In genomic region chr9:72203205-72203803, GRCh38 we compare ENCODE assay signal across 1 cellular context.
TF ChIP-seq lines count a peak whose summit lies in the region.

No MANE protein-coding gene starts in this region.

TF ChIP-seq in GM12878, 131 proteins besides CTCF, POLR2A, EP300 and RAD21 (continues in another document):
- TF ChIP-seq BHLHE40 (IDR thresholded peaks at IDR 0.05; ENCODE audit: borderline replicate concordance in 1 of 2, low read depth in 2 of 2, low read length in 1 of 2), result peak; percentile 40 to 42; a peak in 1 of 4 replicates
- TF ChIP-seq SIX5 (IDR thresholded peaks at IDR 0.05; ENCODE audit: low read depth, low read length, severe bottlenecking), result no peak
- TF ChIP-seq, protein P1, sequence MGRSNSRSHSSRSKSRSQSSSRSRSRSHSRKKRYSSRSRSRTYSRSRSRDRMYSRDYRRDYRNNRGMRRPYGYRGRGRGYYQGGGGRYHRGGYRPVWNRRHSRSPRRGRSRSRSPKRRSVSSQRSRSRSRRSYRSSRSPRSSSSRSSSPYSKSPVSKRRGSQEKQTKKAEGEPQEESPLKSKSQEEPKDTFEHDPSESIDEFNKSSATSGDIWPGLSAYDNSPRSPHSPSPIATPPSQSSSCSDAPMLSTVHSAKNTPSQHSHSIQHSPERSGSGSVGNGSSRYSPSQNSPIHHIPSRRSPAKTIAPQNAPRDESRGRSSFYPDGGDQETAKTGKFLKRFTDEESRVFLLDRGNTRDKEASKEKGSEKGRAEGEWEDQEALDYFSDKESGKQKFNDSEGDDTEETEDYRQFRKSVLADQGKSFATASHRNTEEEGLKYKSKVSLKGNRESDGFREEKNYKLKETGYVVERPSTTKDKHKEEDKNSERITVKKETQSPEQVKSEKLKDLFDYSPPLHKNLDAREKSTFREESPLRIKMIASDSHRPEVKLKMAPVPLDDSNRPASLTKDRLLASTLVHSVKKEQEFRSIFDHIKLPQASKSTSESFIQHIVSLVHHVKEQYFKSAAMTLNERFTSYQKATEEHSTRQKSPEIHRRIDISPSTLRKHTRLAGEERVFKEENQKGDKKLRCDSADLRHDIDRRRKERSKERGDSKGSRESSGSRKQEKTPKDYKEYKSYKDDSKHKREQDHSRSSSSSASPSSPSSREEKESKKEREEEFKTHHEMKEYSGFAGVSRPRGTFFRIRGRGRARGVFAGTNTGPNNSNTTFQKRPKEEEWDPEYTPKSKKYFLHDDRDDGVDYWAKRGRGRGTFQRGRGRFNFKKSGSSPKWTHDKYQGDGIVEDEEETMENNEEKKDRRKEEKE (IDR thresholded peaks at IDR 0.05), result no peak
- TF ChIP-seq, protein P2, sequence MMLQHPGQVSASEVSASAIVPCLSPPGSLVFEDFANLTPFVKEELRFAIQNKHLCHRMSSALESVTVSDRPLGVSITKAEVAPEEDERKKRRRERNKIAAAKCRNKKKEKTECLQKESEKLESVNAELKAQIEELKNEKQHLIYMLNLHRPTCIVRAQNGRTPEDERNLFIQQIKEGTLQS (IDR thresholded peaks at IDR 0.05; ENCODE audit: borderline replicate concordance, extremely low read depth, low read depth, low read length), result no peak
- no peak for TF ChIP-seq PKNOX1 (IDR thresholded peaks at IDR 0.05)
- TF ChIP-seq, protein P3, sequence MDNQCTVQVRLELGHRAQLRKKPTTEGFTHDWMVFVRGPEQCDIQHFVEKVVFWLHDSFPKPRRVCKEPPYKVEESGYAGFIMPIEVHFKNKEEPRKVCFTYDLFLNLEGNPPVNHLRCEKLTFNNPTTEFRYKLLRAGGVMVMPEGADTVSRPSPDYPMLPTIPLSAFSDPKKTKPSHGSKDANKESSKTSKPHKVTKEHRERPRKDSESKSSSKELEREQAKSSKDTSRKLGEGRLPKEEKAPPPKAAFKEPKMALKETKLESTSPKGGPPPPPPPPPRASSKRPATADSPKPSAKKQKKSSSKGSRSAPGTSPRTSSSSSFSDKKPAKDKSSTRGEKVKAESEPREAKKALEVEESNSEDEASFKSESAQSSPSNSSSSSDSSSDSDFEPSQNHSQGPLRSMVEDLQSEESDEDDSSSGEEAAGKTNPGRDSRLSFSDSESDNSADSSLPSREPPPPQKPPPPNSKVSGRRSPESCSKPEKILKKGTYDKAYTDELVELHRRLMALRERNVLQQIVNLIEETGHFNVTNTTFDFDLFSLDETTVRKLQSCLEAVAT (IDR thresholded peaks at IDR 0.05), result no peak
- TF ChIP-seq, protein P4, sequence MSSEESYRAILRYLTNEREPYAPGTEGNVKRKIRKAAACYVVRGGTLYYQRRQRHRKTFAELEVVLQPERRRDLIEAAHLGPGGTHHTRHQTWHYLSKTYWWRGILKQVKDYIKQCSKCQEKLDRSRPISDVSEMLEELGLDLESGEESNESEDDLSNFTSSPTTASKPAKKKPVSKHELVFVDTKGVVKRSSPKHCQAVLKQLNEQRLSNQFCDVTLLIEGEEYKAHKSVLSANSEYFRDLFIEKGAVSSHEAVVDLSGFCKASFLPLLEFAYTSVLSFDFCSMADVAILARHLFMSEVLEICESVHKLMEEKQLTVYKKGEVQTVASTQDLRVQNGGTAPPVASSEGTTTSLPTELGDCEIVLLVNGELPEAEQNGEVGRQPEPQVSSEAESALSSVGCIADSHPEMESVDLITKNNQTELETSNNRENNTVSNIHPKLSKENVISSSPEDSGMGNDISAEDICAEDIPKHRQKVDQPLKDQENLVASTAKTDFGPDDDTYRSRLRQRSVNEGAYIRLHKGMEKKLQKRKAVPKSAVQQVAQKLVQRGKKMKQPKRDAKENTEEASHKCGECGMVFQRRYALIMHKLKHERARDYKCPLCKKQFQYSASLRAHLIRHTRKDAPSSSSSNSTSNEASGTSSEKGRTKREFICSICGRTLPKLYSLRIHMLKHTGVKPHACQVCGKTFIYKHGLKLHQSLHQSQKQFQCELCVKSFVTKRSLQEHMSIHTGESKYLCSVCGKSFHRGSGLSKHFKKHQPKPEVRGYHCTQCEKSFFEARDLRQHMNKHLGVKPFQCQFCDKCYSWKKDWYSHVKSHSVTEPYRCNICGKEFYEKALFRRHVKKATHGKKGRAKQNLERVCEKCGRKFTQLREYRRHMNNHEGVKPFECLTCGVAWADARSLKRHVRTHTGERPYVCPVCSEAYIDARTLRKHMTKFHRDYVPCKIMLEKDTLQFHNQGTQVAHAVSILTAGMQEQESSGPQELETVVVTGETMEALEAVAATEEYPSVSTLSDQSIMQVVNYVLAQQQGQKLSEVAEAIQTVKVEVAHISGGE (CRISPR knock-in tag; IDR thresholded peaks at IDR 0.05), result no peak
- no peak for TF ChIP-seq RCOR1 (conservative IDR thresholded peaks at IDR 0.05; ENCODE audit: low read depth, low read length)
- TF ChIP-seq ASH2L (IDR thresholded peaks at IDR 0.05; ENCODE audit: borderline replicate concordance, low read depth), result no peak
- TF ChIP-seq RAD51 (IDR thresholded peaks at IDR 0.05), result peak; percentile 58; the same call in 1 of the 2 replicates
- no peak for TF ChIP-seq RFX5 (IDR thresholded peaks at IDR 0.05; ENCODE audit: low read depth, low read length)
- no peak for TF ChIP-seq RBBP5 (conservative IDR thresholded peaks at IDR 0.05)
- no peak for TF ChIP-seq BCL3 (IDR thresholded peaks at IDR 0.05; ENCODE audit: borderline replicate concordance, insufficient read depth, low read depth, low read length, poor library complexity, severe bottlenecking)
- no peak for TF ChIP-seq TCF3 (IDR thresholded peaks at IDR 0.05; ENCODE audit: borderline replicate concordance, insufficient read depth, low read depth, low read length)
- no peak for TF ChIP-seq MEF2A (IDR thresholded peaks at IDR 0.05; ENCODE audit: insufficient read depth, low read depth, low read length)
- no peak for TF ChIP-seq ZNF592 (IDR thresholded peaks at IDR 0.05)
- TF ChIP-seq, protein P5, sequence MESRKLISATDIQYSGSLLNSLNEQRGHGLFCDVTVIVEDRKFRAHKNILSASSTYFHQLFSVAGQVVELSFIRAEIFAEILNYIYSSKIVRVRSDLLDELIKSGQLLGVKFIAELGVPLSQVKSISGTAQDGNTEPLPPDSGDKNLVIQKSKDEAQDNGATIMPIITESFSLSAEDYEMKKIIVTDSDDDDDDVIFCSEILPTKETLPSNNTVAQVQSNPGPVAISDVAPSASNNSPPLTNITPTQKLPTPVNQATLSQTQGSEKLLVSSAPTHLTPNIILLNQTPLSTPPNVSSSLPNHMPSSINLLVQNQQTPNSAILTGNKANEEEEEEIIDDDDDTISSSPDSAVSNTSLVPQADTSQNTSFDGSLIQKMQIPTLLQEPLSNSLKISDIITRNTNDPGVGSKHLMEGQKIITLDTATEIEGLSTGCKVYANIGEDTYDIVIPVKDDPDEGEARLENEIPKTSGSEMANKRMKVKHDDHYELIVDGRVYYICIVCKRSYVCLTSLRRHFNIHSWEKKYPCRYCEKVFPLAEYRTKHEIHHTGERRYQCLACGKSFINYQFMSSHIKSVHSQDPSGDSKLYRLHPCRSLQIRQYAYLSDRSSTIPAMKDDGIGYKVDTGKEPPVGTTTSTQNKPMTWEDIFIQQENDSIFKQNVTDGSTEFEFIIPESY (IDR thresholded peaks at IDR 0.05), result no peak
- no peak for TF ChIP-seq ZZZ3 (IDR thresholded peaks at IDR 0.05; ENCODE audit: control insufficient read depth, insufficient read length, low read depth)
- no peak for TF ChIP-seq E2F8 (IDR thresholded peaks at IDR 0.05; ENCODE audit: low read depth, partially characterized antibody)
- no peak for TF ChIP-seq CBX3 (IDR thresholded peaks at IDR 0.05; ENCODE audit: borderline replicate concordance, low read depth)
- no peak for TF ChIP-seq MYC (IDR thresholded peaks at IDR 0.05; ENCODE audit: insufficient read depth, insufficient read length, insufficient replicate concordance, low read length, severe bottlenecking)
- TF ChIP-seq MEF2B (IDR thresholded peaks at IDR 0.05; ENCODE audit: partially characterized antibody, poor library complexity, severe bottlenecking), result no peak
- TF ChIP-seq ZNF274 (IDR thresholded peaks at IDR 0.05; ENCODE audit: insufficient read depth, insufficient read length), result no peak
- TF ChIP-seq SUZ12 (IDR thresholded peaks at IDR 0.05; ENCODE audit: unreplicated experiment), result no peak
- TF ChIP-seq KAT2A (conservative IDR thresholded peaks at IDR 0.05; ENCODE audit: control insufficient read depth, low read depth, low read length), result no peak
- TF ChIP-seq STAT1 (conservative IDR thresholded peaks at IDR 0.05), result no peak
- no peak for TF ChIP-seq EED (IDR thresholded peaks at IDR 0.05; ENCODE audit: low read depth)
- 0 out of 2 replicates have a peak, but pooled peaks have one; percentile 5 for TF ChIP-seq IKZF1 (conservative IDR thresholded peaks at IDR 0.05)
- TF ChIP-seq CEBPZ (IDR thresholded peaks at IDR 0.05; ENCODE audit: low read depth, low read length), result no peak
- no peak for TF ChIP-seq STAT3 (IDR thresholded peaks at IDR 0.05; ENCODE audit: low read depth, low read length)
